9 cellular contexts compared by ENCODE assay signal in the genomic region with DNA sequence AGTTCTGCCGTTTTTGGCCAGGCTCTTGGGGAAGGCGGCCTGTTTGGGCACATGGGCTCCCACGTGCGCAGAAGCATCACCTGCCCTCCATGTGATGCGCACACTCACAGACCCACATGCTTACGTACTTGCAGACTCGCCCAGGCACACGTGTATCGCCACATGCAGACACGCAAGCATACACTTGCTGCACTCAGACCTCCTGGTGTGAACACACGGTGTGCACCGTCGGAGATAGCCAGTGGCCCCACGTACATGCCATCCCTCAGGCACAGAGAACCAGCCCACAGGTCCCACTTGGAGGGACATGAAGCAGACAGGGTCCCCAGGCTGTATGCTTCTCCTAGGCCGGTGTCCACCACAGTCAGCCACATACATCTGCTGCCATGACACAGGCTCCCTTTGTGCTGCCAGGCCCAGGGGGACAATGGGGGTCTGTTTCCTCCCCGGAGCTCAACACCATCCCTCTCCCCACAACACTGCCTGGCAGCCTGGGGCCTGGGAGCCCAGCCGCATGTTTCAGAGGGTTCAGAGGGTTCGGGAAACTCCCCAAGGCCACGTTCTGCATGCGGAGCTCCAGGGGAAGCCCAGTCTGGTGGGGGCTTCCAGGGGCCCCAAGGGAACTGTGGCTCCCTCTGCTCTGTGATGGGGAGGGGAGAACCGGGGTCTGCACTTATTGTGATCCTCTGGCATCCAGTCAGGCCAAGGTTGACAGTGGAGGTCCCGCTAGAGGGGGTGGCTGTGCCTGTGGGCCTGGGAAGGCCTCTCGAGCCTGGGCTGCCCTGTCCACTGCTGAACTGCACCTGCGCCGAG.
DNase-seq lines count a peak whose midpoint lies in the region; ATAC-seq and TF ChIP-seq lines count a peak whose summit lies in the region.
"Had no signal": no experiment of that assay in that cellular context is flagged by ENCODE, and none has a peak within 500 bp of the region (broad histone marks: within the 10 kb centered on the region; RNA-seq: fewer than 3 reads in every experiment).

No MANE protein-coding gene starts in this region.

- H3K27me3 ChIP-seq in SK-N-SH (ENCODE audit: insufficient read depth) (no peaks in the 10 kb centered on the region), mesenchymal stem cell (ENCODE audit: control insufficient read depth in 1 of 2, insufficient read depth in 1 of 2, low read length in 2 of 2) (no peaks in the 10 kb centered on the region), transverse colon (no peaks in the 10 kb centered on the region)

- in situ Hi-C loops in transverse colon (cut with MboI; ENCODE audit: low pct_ligation_motif_present in 1 of 4, low pct_unique_long_range_greater_than_20kb in 1 of 4, low sequenced_read_pairs in 3 of 4) = no loop called here

- H3K4ac ChIP-seq in mesenchymal stem cell (ENCODE audit: low read depth in 1 of 2, low read length in 2 of 2) = no peak overlapping the region

- intact Hi-C loops in transverse colon (cut with DNase I; ENCODE audit: low total_unique reads) = loop anchor here (10.0 kb wide), 1 partner anchor 774 kb away; the partner anchor contains the start of gene DYNC2LI1

- H3K9me3 ChIP-seq in SK-N-SH (no peaks in the 10 kb centered on the region), mesenchymal stem cell (ENCODE audit: control insufficient read depth, low read length) (no peaks in the 10 kb centered on the region), transverse colon (no peaks in the 10 kb centered on the region)

- 91% methylated on average over 19 of the region's 25 CpGs for WGBS in SK-N-SH (ENCODE audit: low lambda C conversion rate)
- WGBS in mesenchymal stem cell = 92% methylated on average over 24 of the region's 25 CpGs
- 60% methylated on average over 24 of the region's 25 CpGs; no CpG with 5 or more reads in 1 of the 2 donors for WGBS in transverse colon (ENCODE audit: low coverage in 1 of 2), 2 donors

- H4K91ac ChIP-seq in mesenchymal stem cell (ENCODE audit: low read length) = peak overlapping the region; percentile 19

- H2BK12ac ChIP-seq in mesenchymal stem cell (ENCODE audit: low read length in 2 of 2) = no peak overlapping the region

- POLR2A ChIA-PET in SK-N-SH (lab: Yijun Ruan, JAX) = no interaction called here

- no peak for TF ChIP-seq CTCF in SK-N-SH (IDR thresholded peaks at IDR 0.05)
- no peak for TF ChIP-seq CTCF in transverse colon (IDR thresholded peaks at IDR 0.05)

- no peak overlapping the region for H3K18ac ChIP-seq in mesenchymal stem cell (ENCODE audit: low read depth in 1 of 2, low read length in 2 of 2)

- no peak for TF ChIP-seq RAD21 in SK-N-SH (IDR thresholded peaks at IDR 0.05; ENCODE audit: low read length)

- H2AFZ ChIP-seq in SK-N-SH (ENCODE audit: low read depth) (no peak overlapping the region), mesenchymal stem cell (ENCODE audit: low read depth, low read length) (no peak overlapping the region)

- peak overlapping the region in 1 of 2 experiments; percentile 22 for H3K14ac ChIP-seq in mesenchymal stem cell (ENCODE audit: low read length in 2 of 2)

- no peak overlapping the region for H2BK120ac ChIP-seq in mesenchymal stem cell (ENCODE audit: low read depth, low read length)

- H3K4me1 ChIP-seq in SK-N-SH (ENCODE audit: control insufficient read depth in 1 of 2, insufficient read depth in 2 of 2, low read depth in 1 of 2, low read length in 1 of 2) (peaks cover 0 to under 1% of the 10 kb centered on the region in 2 experiments; a peak in 1 of 4 replicates), mesenchymal stem cell (ENCODE audit: control insufficient read depth, insufficient read depth, low read depth, low read length) (peaks cover 4% of the 10 kb centered on the region), transverse colon (peaks cover 6 to 44% (median 38%) of the 10 kb centered on the region in 4 donors)

- no peaks in the 10 kb centered on the region for H3K9me2 ChIP-seq in SK-N-SH

- no peak overlapping the region for H4K8ac ChIP-seq in mesenchymal stem cell (ENCODE audit: low read length)

- H3K9ac ChIP-seq in SK-N-SH (no peak overlapping the region), mesenchymal stem cell (ENCODE audit: low read length) (no peak overlapping the region)

- no peak overlapping the region for H3K27ac ChIP-seq in SK-N-SH (ENCODE audit: low read depth in 2 of 2, low read length in 1 of 2)
- H3K27ac ChIP-seq in caudate nucleus (ENCODE audit: low read depth, low read length) = peak overlapping the region; percentile 94
- H3K27ac ChIP-seq in mesenchymal stem cell (ENCODE audit: low read length, poor library complexity, severe bottlenecking) = no peak overlapping the region
- peak overlapping the region; percentile 72 to 86 (median 78) for H3K27ac ChIP-seq in transverse colon

- no peaks in the 10 kb centered on the region for H3F3A ChIP-seq in SK-N-SH (replicated peaks; ENCODE audit: insufficient read depth)

- DNase-seq in SK-N-SH (peak; percentile 31), caudate nucleus (lab: John Stamatoyannopoulos, UW) (peak in 59 of 61 donors; percentile 26 to 91 (median 82)), mesenchymal stem cell (no peak), transverse colon (no peak), NCI-H2029 treated with DMSO at 0.1 percent for 48 hours (lab: John Stamatoyannopoulos, UW) (no peak), NCI-H2081 (lab: John Stamatoyannopoulos, UW) (no peak)
- DNase-seq: NCI-H1436 treated with DMSO at 0.1 percent for 48 hours had no signal

- H3K36me3 ChIP-seq in SK-N-SH (replicated peaks in 1 of 2; ENCODE audit: control insufficient read depth in 1 of 2, insufficient read depth in 2 of 2, low read length in 1 of 2) (no peaks in the 10 kb centered on the region), mesenchymal stem cell (ENCODE audit: control insufficient read depth in 1 of 2, insufficient read depth in 2 of 2, low read depth in 1 of 2, low read length in 2 of 2) (no peaks in the 10 kb centered on the region), transverse colon (no peaks in the 10 kb centered on the region)

- CTCF ChIA-PET in SK-N-SH (lab: Yijun Ruan, JAX) = interaction anchor here (1.3 to 1.4 kb wide), 2 partner anchors 24 to 26 kb away, joined by 4 to 7 read pairs; no protein-coding TSS in a partner anchor

- TF ChIP-seq EP300 in SK-N-SH (IDR thresholded peaks at IDR 0.05; ENCODE audit: borderline replicate concordance in 1 of 2, low read depth in 1 of 2, low read length in 1 of 2) (no peak), transverse colon (IDR thresholded peaks at IDR 0.05; ENCODE audit: low read depth) (no peak)

- H3K4me2 ChIP-seq in SK-N-SH (no peak overlapping the region), mesenchymal stem cell (ENCODE audit: low read length, poor library complexity, severe bottlenecking) (no peak overlapping the region)

- H3K23ac ChIP-seq in mesenchymal stem cell (ENCODE audit: low read length in 2 of 2) = no peak overlapping the region

- ATAC-seq in SK-N-SH treated with all-trans-retinoic acid at 6 μM for 48 hours = no peak
- ATAC-seq in GM18520 (IDR thresholded peaks at IDR 0.05; ENCODE audit: unreplicated experiment) = no peak

- no peak overlapping the region for H2BK15ac ChIP-seq in mesenchymal stem cell (ENCODE audit: low read depth, poor library complexity, severe bottlenecking)

- H2AK5ac ChIP-seq in mesenchymal stem cell (ENCODE audit: low read length, severe bottlenecking) = no peak overlapping the region

- no peak overlapping the region for H2BK5ac ChIP-seq in mesenchymal stem cell (ENCODE audit: low read depth, low read length, poor library complexity, severe bottlenecking)

- H3K4me3 ChIP-seq in SK-N-SH (ENCODE audit: low read depth in 2 of 2, low read length in 1 of 2) = no peak overlapping the region
- no peak overlapping the region for H3K4me3 ChIP-seq in mesenchymal stem cell (ENCODE audit: insufficient read depth in 1 of 2, low read depth in 1 of 2, low read length in 2 of 2)
- H3K4me3 ChIP-seq in transverse colon = no peak overlapping the region

- no peaks in the 10 kb centered on the region for H3K79me2 ChIP-seq in SK-N-SH (ENCODE audit: insufficient read depth)

- no peak for TF ChIP-seq POLR2A in transverse colon (IDR thresholded peaks at IDR 0.05)

- no peaks in the 10 kb centered on the region for H3K79me1 ChIP-seq in mesenchymal stem cell (replicated peaks; ENCODE audit: low read length, poor library complexity, severe bottlenecking)

- no peaks in the 10 kb centered on the region for H4K20me1 ChIP-seq in SK-N-SH (ENCODE audit: insufficient read depth)

TF ChIP-seq in SK-N-SH, 30 proteins besides CTCF, POLR2A, EP300 and RAD21 (continues in another document):
- TF ChIP-seq TEAD4 (IDR thresholded peaks at IDR 0.05; ENCODE audit: borderline replicate concordance, insufficient read depth) = no peak
- TF ChIP-seq MAX (IDR thresholded peaks at IDR 0.05; ENCODE audit: low read depth) = no peak

TF ChIP-seq in SK-N-SH treated with all-trans-retinoic acid at 6 μM for 48 hours, 23 proteins besides CTCF, POLR2A, EP300 and RAD21 (continues in another document):
- TF ChIP-seq BACH2 (CRISPR knock-in tag; IDR thresholded peaks at IDR 0.05; ENCODE audit: borderline replicate concordance) (no peak), RARB (CRISPR knock-in tag; IDR thresholded peaks at IDR 0.05) (no peak), GLIS3 (CRISPR knock-in tag; IDR thresholded peaks at IDR 0.05) (no peak), ZC3H10 (CRISPR knock-in tag; IDR thresholded peaks at IDR 0.05) (no peak), ESRRG (CRISPR knock-in tag; IDR thresholded peaks at IDR 0.05) (no peak)
- TF ChIP-seq, protein P1, sequence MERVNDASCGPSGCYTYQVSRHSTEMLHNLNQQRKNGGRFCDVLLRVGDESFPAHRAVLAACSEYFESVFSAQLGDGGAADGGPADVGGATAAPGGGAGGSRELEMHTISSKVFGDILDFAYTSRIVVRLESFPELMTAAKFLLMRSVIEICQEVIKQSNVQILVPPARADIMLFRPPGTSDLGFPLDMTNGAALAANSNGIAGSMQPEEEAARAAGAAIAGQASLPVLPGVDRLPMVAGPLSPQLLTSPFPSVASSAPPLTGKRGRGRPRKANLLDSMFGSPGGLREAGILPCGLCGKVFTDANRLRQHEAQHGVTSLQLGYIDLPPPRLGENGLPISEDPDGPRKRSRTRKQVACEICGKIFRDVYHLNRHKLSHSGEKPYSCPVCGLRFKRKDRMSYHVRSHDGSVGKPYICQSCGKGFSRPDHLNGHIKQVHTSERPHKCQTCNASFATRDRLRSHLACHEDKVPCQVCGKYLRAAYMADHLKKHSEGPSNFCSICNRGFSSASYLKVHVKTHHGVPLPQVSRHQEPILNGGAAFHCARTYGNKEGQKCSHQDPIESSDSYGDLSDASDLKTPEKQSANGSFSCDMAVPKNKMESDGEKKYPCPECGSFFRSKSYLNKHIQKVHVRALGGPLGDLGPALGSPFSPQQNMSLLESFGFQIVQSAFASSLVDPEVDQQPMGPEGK (CRISPR knock-in tag; IDR thresholded peaks at IDR 0.05; ENCODE audit: borderline replicate concordance) = no peak

Comparison
In these comparisons a context has a peak if more than half of its experiments do, and no peak if none do; other contexts are left out.
1. DNase-seq: peak in SK-N-SH (single experiment) and caudate nucleus (59 of 61); none in mesenchymal stem cell (single experiment), transverse colon (single experiment), NCI-H2029 treated with DMSO at 0.1 percent for 48 hours (single experiment) and NCI-H2081 (0 of 2).
2. H3K27ac ChIP-seq: peak in caudate nucleus (single experiment) and transverse colon (4 of 4); none in SK-N-SH (0 of 2) and mesenchymal stem cell (single experiment).